In genomic region chr2:230218411-230218810, GRCh38 we compare ENCODE assay signal across 10 cellular contexts. TPM values are rescaled to one million over a fixed set of nuclear protein-coding genes. Genes with fewer than 3 reads are reported as not detected.
A peak's percentile ranks its signal among the peaks of the same experiment; 100 is the strongest.
DNase-seq lines count a peak whose midpoint lies in the region; ATAC-seq, FAIRE-seq and TF ChIP-seq lines count a peak whose summit lies in the region.
"Had no signal": no experiment of that assay in that cellular context is flagged by ENCODE, and none has a peak within 500 bp of the region (broad histone marks: within the 10 kb centered on the region; RNA-seq: fewer than 3 reads in every experiment).

No MANE protein-coding gene starts in this region.

- TF ChIP-seq CTCF in WERI-Rb-1 (IDR thresholded peaks at IDR 0.05; ENCODE audit: low read depth, low read length) (no peak), WTC11 (IDR thresholded peaks at IDR 0.05) (no peak), smooth muscle cell (IDR thresholded peaks at IDR 0.05; ENCODE audit: borderline replicate concordance, insufficient read depth, poor library complexity, severe bottlenecking) (no peak)

- peaks cover 39 to 62% of the 10 kb centered on the region in 2 donors for H3K4me1 Mint-ChIP-seq in effector memory CD8-positive, alpha-beta T cell (ENCODE audit: low read depth in 2 of 2)
- H3K4me1 Mint-ChIP-seq in WTC11, result peaks cover 17% of the 10 kb centered on the region

- H3K4me3 Mint-ChIP-seq in effector memory CD8-positive, alpha-beta T cell, result peak overlapping the region; percentile 97 to 100
- no peak overlapping the region for H3K4me3 Mint-ChIP-seq in WTC11

- H3K36me3 Mint-ChIP-seq in effector memory CD8-positive, alpha-beta T cell (ENCODE audit: insufficient read depth), result peaks cover 21% of the 10 kb centered on the region
- no peaks in the 10 kb centered on the region for H3K36me3 Mint-ChIP-seq in WTC11

- peaks cover 11% of the 10 kb centered on the region for H3K4me1 ChIP-seq in smooth muscle cell (ENCODE audit: low read depth)

- no peak overlapping the region for H2AFZ ChIP-seq in smooth muscle cell (ENCODE audit: low read depth)

- CTCF ChIA-PET in WTC11 (lab: Charles Lee), result no interaction called here

- WGBS in smooth muscle cell (ENCODE audit: low lambda C conversion rate), result 88% methylated on average over 2 of the region's 2 CpGs

- intact Hi-C loops in sciatic nerve (cut with DNase I), result no loop called here

- DNase-seq in GM18507 (ENCODE audit: extremely low spot score, insufficient read length, low read depth) (no peak), OCI-M1 (lab: John Stamatoyannopoulos, UW) (peak; percentile 83), sciatic nerve (ENCODE audit: low spot score) (no peak), WERI-Rb-1 (no peak), NCI-H774 (lab: John Stamatoyannopoulos, UW) (no peak), WTC11 (ENCODE audit: low spot score) (no peak), smooth muscle cell (lab: John Stamatoyannopoulos, UW; ENCODE audit: unreplicated experiment) (no peak)
- DNase-seq in effector memory CD8-positive, alpha-beta T cell, result no peak
- DNase-seq: activated CD4-positive, alpha-beta T cell treated with anti-CD3 and anti-CD28 coated beads, Interleukin-2, amount 50 U/mL, for 1 hour had no signal

- H3K36me3 ChIP-seq in WERI-Rb-1 (no peaks in the 10 kb centered on the region), smooth muscle cell (ENCODE audit: low read depth) (no peaks in the 10 kb centered on the region)

- no peaks in the 10 kb centered on the region for H3K79me2 ChIP-seq in smooth muscle cell (ENCODE audit: low read depth)

- H3K4me2 ChIP-seq in smooth muscle cell, result no peak overlapping the region

- H3K27ac ChIP-seq in WERI-Rb-1 (no peak overlapping the region), smooth muscle cell (ENCODE audit: low read depth) (no peak overlapping the region)

- peak; percentile 84 for FAIRE-seq in GM18507 (lab: Jason Lieb, UNC)

- ATAC-seq in effector memory CD8-positive, alpha-beta T cell (replicated peaks), result peak; percentile 22
- ATAC-seq in sciatic nerve (peak; percentile 25), WTC11 (no peak)

- H3F3A ChIP-seq in smooth muscle cell (ENCODE audit: low read depth), result no peaks in the 10 kb centered on the region

- H3K27ac Mint-ChIP-seq in effector memory CD8-positive, alpha-beta T cell, result peak overlapping the region; percentile 70 to 79
- H3K27ac Mint-ChIP-seq in WTC11, result no peak overlapping the region

- H3K9me3 ChIP-seq in WERI-Rb-1 (ENCODE audit: severe bottlenecking) (no peaks in the 10 kb centered on the region), smooth muscle cell (replicated peaks; ENCODE audit: low read depth) (no peaks in the 10 kb centered on the region)

- H3K27me3 ChIP-seq in WERI-Rb-1 (ENCODE audit: insufficient read depth, low read depth, severe bottlenecking), result peaks cover 76% of the 10 kb centered on the region
- H3K27me3 ChIP-seq in smooth muscle cell (ENCODE audit: low read depth), result no peaks in the 10 kb centered on the region

- no peak overlapping the region for H3K9ac ChIP-seq in smooth muscle cell (ENCODE audit: low read depth)

- H4K20me1 ChIP-seq in smooth muscle cell (ENCODE audit: low read depth), result no peaks in the 10 kb centered on the region

- no peaks in the 10 kb centered on the region for H3K27me3 Mint-ChIP-seq in effector memory CD8-positive, alpha-beta T cell
- no peaks in the 10 kb centered on the region for H3K27me3 Mint-ChIP-seq in WTC11 (ENCODE audit: low read depth)

- no peaks in the 10 kb centered on the region for H3K9me3 Mint-ChIP-seq in effector memory CD8-positive, alpha-beta T cell
- H3K9me3 Mint-ChIP-seq in WTC11, result no peaks in the 10 kb centered on the region

- POLR2A ChIA-PET in WTC11 (lab: Charles Lee), result no interaction called here

- H3K4me3 ChIP-seq in WERI-Rb-1 (ENCODE audit: low read depth, low read length) (no peak overlapping the region), smooth muscle cell (no peak overlapping the region)

TF ChIP-seq in WTC11, 78 proteins besides CTCF, POLR2A, EP300 and RAD21:
- no peak for TF ChIP-seq JAZF1 (CRISPR knock-in tag; IDR thresholded peaks at IDR 0.05)

RNA-seq across cellular contexts. Expression of gene SP110, which starts 1.4 kb away (rescaled TPM):
- 40.5 TPM for total RNA-seq in sciatic nerve
- total RNA-seq in WTC11 (2021), result 4.2 to 5.7 TPM (median 4.9 TPM) in 3 replicates
- 3.2 and 12.7 TPM in 2 replicates for total RNA-seq in smooth muscle cell
- 5.6 and 8.1 TPM in 2 replicates for polyA plus RNA-seq in smooth muscle cell

RNA-seq across cellular contexts. Expression of gene SP140, which starts 7.1 kb away (rescaled TPM):
- 4.4 TPM for total RNA-seq in sciatic nerve
- total RNA-seq in WTC11 (2021), result 0.16 to 0.66 TPM (median 0.37 TPM) in 3 replicates
- total RNA-seq in smooth muscle cell, result 0.04 TPM in 1 of 2 replicates, not detected in the other
- not detected in 2 replicates for polyA plus RNA-seq in smooth muscle cell
- total RNA-seq: HT-29 had no signal
